In the genomic region with DNA sequence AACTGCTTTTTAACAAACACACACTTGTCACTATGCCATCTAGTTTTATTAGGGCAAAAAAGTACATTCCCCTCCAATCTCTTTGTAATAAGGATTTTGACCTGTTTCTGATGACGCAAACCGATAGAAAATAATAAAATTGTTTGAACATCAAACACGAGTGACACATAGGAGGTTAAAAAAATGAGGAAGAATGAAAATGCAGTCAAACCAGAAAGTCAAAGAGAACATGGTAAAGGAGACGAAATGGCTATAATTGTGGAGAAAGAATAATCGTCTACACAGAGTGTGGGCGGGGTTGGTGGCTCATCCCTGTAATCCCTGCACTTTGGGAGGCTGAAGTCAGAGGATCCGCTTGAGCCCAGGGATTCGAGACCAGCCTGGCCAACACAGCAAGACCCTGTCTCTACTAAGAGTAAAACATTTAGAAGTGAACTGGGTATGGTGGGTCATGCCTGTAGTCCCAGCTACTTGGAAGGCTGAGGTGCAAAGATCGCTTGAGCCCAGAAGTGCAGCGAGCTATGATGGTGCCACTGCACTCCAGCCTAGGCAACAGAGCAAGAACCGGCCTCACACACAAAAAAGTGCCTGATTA, we compare ENCODE assay signal across 1 cellular context.
TF ChIP-seq lines count a peak whose summit lies in the region.

No MANE protein-coding gene starts in this region.

TF ChIP-seq in HEK293, 187 proteins besides CTCF, POLR2A, EP300 and RAD21 (continued from another document):
- TF ChIP-seq ZNF416 (tag by site-specific recombination; IDR thresholded peaks at IDR 0.05), result no peak
